ENCODE assay signal across 8 cellular contexts in the genomic region with DNA sequence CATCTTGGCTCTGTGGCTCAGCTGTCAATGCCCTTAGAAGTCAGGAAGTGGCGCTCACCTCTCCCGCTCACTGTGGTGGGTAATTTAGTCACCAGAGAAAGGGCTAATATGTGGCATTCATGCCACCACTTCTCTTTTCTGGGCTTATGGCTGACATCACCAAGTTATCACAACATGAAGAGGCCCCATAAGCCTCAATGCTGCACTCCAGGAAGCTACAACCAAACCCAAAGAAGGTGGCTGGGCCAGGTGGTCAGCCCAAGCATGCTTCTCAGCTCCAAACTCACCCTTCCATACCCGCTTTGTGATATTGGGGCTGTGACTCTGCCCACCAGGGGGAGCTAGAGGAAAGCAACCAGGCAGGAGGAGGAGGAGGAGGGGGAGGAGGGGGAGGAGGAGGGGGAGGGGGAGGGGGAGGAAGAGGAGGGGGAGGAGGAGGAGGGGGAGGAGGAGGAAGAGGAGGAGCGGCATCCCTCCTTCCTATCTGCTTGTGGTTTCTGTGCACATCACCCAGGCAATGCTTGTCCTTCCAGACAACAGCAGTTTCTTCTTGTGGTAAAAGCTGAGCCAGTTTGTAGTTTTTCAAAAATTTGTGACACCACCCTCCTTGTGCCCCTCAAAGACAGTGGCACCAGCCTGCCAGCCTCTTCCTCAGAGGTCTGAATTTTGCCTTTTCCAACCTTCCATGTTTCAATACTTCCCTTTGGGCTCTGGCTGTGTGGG. TPM values are rescaled to one million over a fixed set of nuclear protein-coding genes. Genes with fewer than 3 reads are reported as not detected.
DNase-seq lines count a peak whose midpoint lies in the region; ATAC-seq, FAIRE-seq and TF ChIP-seq lines count a peak whose summit lies in the region.

No MANE protein-coding gene starts in this region.

- no peak overlapping the region for H3K4me3 Mint-ChIP-seq in activated naive CD8-positive, alpha-beta T cell treated with anti-CD3 and anti-CD28 coated beads for 36 hours

- no peak for ATAC-seq in GM21528 (IDR thresholded peaks at IDR 0.05; ENCODE audit: low FRiP score, unreplicated experiment)

- peak; percentile 76 for DNase-seq in A673 (ENCODE audit: low spot score)
- DNase-seq in GM18507 (ENCODE audit: extremely low spot score, insufficient read length, low read depth): peak; percentile 40
- peak; percentile 52 for DNase-seq in HuH-7 (ENCODE audit: low spot score)
- DNase-seq in activated naive CD8-positive, alpha-beta T cell treated with anti-CD3 and anti-CD28 coated beads for 36 hours: peak; percentile 51
- peak; percentile 68 for DNase-seq in right atrium auricular region (ENCODE audit: low spot score)
- DNase-seq in stimulated activated CD4-positive, alpha-beta T cell treated with anti-CD3 and anti-CD28 coated beads, Interleukin-12 subunit alpha, Interleukin-12 subunit beta, amount 100 ng/mL, for 24 hours (ENCODE audit: low read depth in 2 of 2): peak; percentile 44 to 57

- H3K36me3 ChIP-seq in A673 (ENCODE audit: insufficient read depth, low read length, poor library complexity, severe bottlenecking): no peaks in the 10 kb centered on the region
- H3K36me3 ChIP-seq in SU-DHL-6 (ENCODE audit: low read length): no peaks in the 10 kb centered on the region
- no peaks in the 10 kb centered on the region for H3K36me3 ChIP-seq in right atrium auricular region

- no peak overlapping the region for H3K9ac ChIP-seq in SU-DHL-6 (ENCODE audit: low read length)

- H4K20me1 ChIP-seq in SU-DHL-6 (ENCODE audit: low read depth, low read length): no peaks in the 10 kb centered on the region

- H3K79me2 ChIP-seq in SU-DHL-6 (ENCODE audit: insufficient read depth, low read length): no peaks in the 10 kb centered on the region

- H3K4me3 ChIP-seq in A673 (ENCODE audit: low read depth, low read length, poor library complexity, severe bottlenecking): no peak overlapping the region
- no peak overlapping the region for H3K4me3 ChIP-seq in SU-DHL-6 (ENCODE audit: insufficient read depth, low read length, poor library complexity, severe bottlenecking)
- H3K4me3 ChIP-seq in right atrium auricular region: no peak overlapping the region

- no peaks in the 10 kb centered on the region for H3K9me3 Mint-ChIP-seq in activated naive CD8-positive, alpha-beta T cell treated with anti-CD3 and anti-CD28 coated beads for 36 hours

- H3K9me3 ChIP-seq in A673 (ENCODE audit: low read depth, low read length, poor library complexity, severe bottlenecking) (no peaks in the 10 kb centered on the region), SU-DHL-6 (ENCODE audit: insufficient read depth, low read length) (no peaks in the 10 kb centered on the region), right atrium auricular region (no peaks in the 10 kb centered on the region)

- CTCF ChIA-PET in A673 (lab: Charles Lee): interaction anchor here (0.5 to 1.4 kb wide), 3 partner anchors 109 to 380 kb away, joined by 4 to 10 read pairs (median 5); a partner anchor contains a TSS

- no peak overlapping the region for H2AFZ ChIP-seq in SU-DHL-6 (ENCODE audit: low read depth, low read length, severe bottlenecking)

- H3K27ac ChIP-seq in A673 (ENCODE audit: low read depth, low read length, poor library complexity, severe bottlenecking) (no peak overlapping the region), SU-DHL-6 (ENCODE audit: low read depth, low read length) (no peak overlapping the region), right atrium auricular region (no peak overlapping the region)

- intact Hi-C loops in A673 (cut with micrococcal nuclease; ENCODE audit: unreplicated experiment): loop anchor here (1.0 to 10.0 kb wide), 2 partner anchors 173 to 239 kb away; no protein-coding TSS in a partner anchor

- H3K4me1 ChIP-seq in A673 (ENCODE audit: insufficient read depth, low read length, poor library complexity, severe bottlenecking): no peaks in the 10 kb centered on the region
- no peaks in the 10 kb centered on the region for H3K4me1 ChIP-seq in right atrium auricular region

- TF ChIP-seq CTCF in A673 (conservative IDR thresholded peaks at IDR 0.05; ENCODE audit: low read depth, low read length) (peak; percentile 60), SU-DHL-6 (IDR thresholded peaks at IDR 0.05; ENCODE audit: insufficient read depth, low read length, poor library complexity, severe bottlenecking) (peak; percentile 45), right atrium auricular region (IDR thresholded peaks at IDR 0.05) (peak in 1 of 2 donors; percentile 58)

- no peak overlapping the region for H3K27ac Mint-ChIP-seq in activated naive CD8-positive, alpha-beta T cell treated with anti-CD3 and anti-CD28 coated beads for 36 hours

- no TSS peak for BruUV-seq in A673 (replicated peaks; lab: Mats Ljungman, UMichigan)

- no peak overlapping the region for H3K4me2 ChIP-seq in SU-DHL-6 (ENCODE audit: low read depth, low read length, poor library complexity, severe bottlenecking)

- peak; percentile 56 for FAIRE-seq in GM18507 (lab: Jason Lieb, UNC)

- no peaks in the 10 kb centered on the region for H3F3A ChIP-seq in SU-DHL-6 (ENCODE audit: insufficient read depth)

- no peaks in the 10 kb centered on the region for H3K36me3 Mint-ChIP-seq in activated naive CD8-positive, alpha-beta T cell treated with anti-CD3 and anti-CD28 coated beads for 36 hours

- peaks cover 14% of the 10 kb centered on the region for H3K27me3 Mint-ChIP-seq in activated naive CD8-positive, alpha-beta T cell treated with anti-CD3 and anti-CD28 coated beads for 36 hours

- POLR2A ChIA-PET in A673 (lab: Charles Lee; ENCODE audit: low non-redundant PET): no interaction called here

- no peaks in the 10 kb centered on the region for H3K9me2 ChIP-seq in SU-DHL-6 (replicated peaks; ENCODE audit: insufficient read depth, low read length)

- peaks cover 3% of the 10 kb centered on the region for H3K4me1 Mint-ChIP-seq in activated naive CD8-positive, alpha-beta T cell treated with anti-CD3 and anti-CD28 coated beads for 36 hours

- H3K27me3 ChIP-seq in A673 (replicated peaks; ENCODE audit: insufficient read depth, low read depth, low read length, poor library complexity) (peaks cover 7% of the 10 kb centered on the region), SU-DHL-6 (ENCODE audit: low read length) (no peaks in the 10 kb centered on the region), right atrium auricular region (no peaks in the 10 kb centered on the region)

RNA-seq across cellular contexts. Expression of a gene that starts 42.1 kb away (rescaled TPM):
- total RNA-seq in A673 (2021): not detected in 2 replicates
- not detected for total RNA-seq in activated naive CD8-positive, alpha-beta T cell treated with anti-CD3 and anti-CD28 coated beads for 36 hours
- not detected for total RNA-seq in right atrium auricular region

RNA-seq across cellular contexts. Expression of a gene that starts 55.2 kb away (rescaled TPM):
- total RNA-seq in A673 (2021): 0.13 and 0.20 TPM in 2 replicates
- total RNA-seq in activated naive CD8-positive, alpha-beta T cell treated with anti-CD3 and anti-CD28 coated beads for 36 hours: not detected
- total RNA-seq in right atrium auricular region: not detected
